Comparison of ENCODE assay signal across 12 cellular contexts in the genomic region with DNA sequence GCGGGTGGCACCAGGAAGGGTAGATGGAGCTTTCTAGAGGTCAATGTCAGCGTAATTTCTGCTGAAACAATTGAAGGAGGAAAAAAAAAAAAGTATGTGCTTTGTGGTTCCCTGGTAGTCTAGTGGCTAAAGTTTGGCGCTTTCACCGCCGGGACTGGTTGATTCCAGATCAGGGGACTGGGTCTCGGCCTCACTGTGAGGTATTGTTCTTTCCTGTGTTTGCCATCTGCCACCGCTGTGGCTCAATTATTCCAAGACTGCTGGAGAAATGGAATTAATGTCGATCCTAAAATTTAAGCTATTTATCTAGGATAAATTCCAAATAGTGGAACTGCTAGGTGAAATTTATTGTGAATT. TPM values are rescaled to one million over a fixed set of nuclear protein-coding genes. Genes with fewer than 3 reads are reported as not detected.
DNase-seq lines count a peak whose midpoint lies in the region; ATAC-seq and TF ChIP-seq lines count a peak whose summit lies in the region.
"Not testable (repeated sequence)": the region's sequence is repeated elsewhere in the genome, so short reads cannot be mapped to it uniquely, and the experiment has no call there.
"Had no signal": no experiment of that assay in that cellular context is flagged by ENCODE, and none has a peak within 500 bp of the region (broad histone marks: within the 10 kb centered on the region; RNA-seq: fewer than 3 reads in every experiment).

No MANE protein-coding gene starts in this region.

- peak overlapping the region; percentile 18 for H3K4me2 ChIP-seq in neuronal stem cell (ENCODE audit: insufficient read depth, low read length, poor library complexity, severe bottlenecking)

- CTCF ChIA-PET in CD4-positive, alpha-beta memory T cell (lab: Charles Lee; ENCODE audit: partially characterized antibody); activated CD4-positive, alpha-beta T cell treated with anti-CD3 and anti-CD28 coated beads, Interleukin-2, amount 10 ng/mL, durations not matched to agents 7 days and 5 days (lab: Charles Lee): not testable (repeated sequence)

- not testable (repeated sequence) for H2BK5ac ChIP-seq in neuronal stem cell (ENCODE audit: low read length)

- intact Hi-C loops in CD4-positive, alpha-beta memory T cell (cut with micrococcal nuclease) = not testable (repeated sequence)

- not testable (repeated sequence) for DNase-seq in CD4-positive, alpha-beta memory T cell; activated CD4-positive, alpha-beta T cell treated with anti-CD3 and anti-CD28 coated beads, Interleukin-2, amount 10 ng/mL, durations not matched to agents 7 days and 5 days; thoracic aorta (ENCODE audit: low spot score)
- peak; percentile 53 for DNase-seq in endodermal cell
- peak; percentile 32 for DNase-seq in left kidney (ENCODE audit: low read depth, low spot score)
- DNase-seq in neuronal stem cell (ENCODE audit: low spot score) = peak; percentile 15

- peak overlapping the region in 5 of 8 donors; percentile 32 to 80 (median 76) for H3K4me3 Mint-ChIP-seq in CD4-positive, alpha-beta memory T cell
- peak overlapping the region; percentile 65 for H3K4me3 Mint-ChIP-seq in activated CD4-positive, alpha-beta T cell treated with anti-CD3 and anti-CD28 coated beads, Interleukin-2, amount 10 ng/mL, durations not matched to agents 7 days and 5 days
- H3K4me3 Mint-ChIP-seq in activated naive CD4-positive, alpha-beta T cell treated with anti-CD3 and anti-CD28 coated beads, Interleukin-2, amount 50 U/mL, for 24 hours = peak overlapping the region; percentile 79
- peak overlapping the region; percentile 59 for H3K4me3 Mint-ChIP-seq in endodermal cell

- not testable (repeated sequence) for H3K9ac ChIP-seq in HUES64 (ENCODE audit: low read depth, low read length); endodermal cell (ENCODE audit: extremely low read depth, low read length, poor library complexity, severe bottlenecking); neuronal stem cell (ENCODE audit: low read depth, low read length, poor library complexity)

- not testable (repeated sequence) for H3K27ac Mint-ChIP-seq in CD4-positive, alpha-beta memory T cell; activated CD4-positive, alpha-beta T cell treated with anti-CD3 and anti-CD28 coated beads, Interleukin-2, amount 10 ng/mL, durations not matched to agents 7 days and 5 days; activated naive CD4-positive, alpha-beta T cell treated with anti-CD3 and anti-CD28 coated beads, Interleukin-2, amount 50 U/mL, for 24 hours; endodermal cell

- not testable (repeated sequence) for H2AFZ ChIP-seq in neuronal stem cell (ENCODE audit: low read length)

- H3K4me1 Mint-ChIP-seq in CD4-positive, alpha-beta memory T cell; activated CD4-positive, alpha-beta T cell treated with anti-CD3 and anti-CD28 coated beads, Interleukin-2, amount 10 ng/mL, durations not matched to agents 7 days and 5 days; activated naive CD4-positive, alpha-beta T cell treated with anti-CD3 and anti-CD28 coated beads, Interleukin-2, amount 50 U/mL, for 24 hours; endodermal cell: not testable (repeated sequence)

- H3K27me3 Mint-ChIP-seq in CD4-positive, alpha-beta memory T cell; activated CD4-positive, alpha-beta T cell treated with anti-CD3 and anti-CD28 coated beads, Interleukin-2, amount 10 ng/mL, durations not matched to agents 7 days and 5 days; activated naive CD4-positive, alpha-beta T cell treated with anti-CD3 and anti-CD28 coated beads, Interleukin-2, amount 50 U/mL, for 24 hours; endodermal cell (ENCODE audit: insufficient read depth): not testable (repeated sequence)

- TF ChIP-seq CTCF in endodermal cell (conservative IDR thresholded peaks at IDR 0.05); thoracic aorta (IDR thresholded peaks at IDR 0.05): not testable (repeated sequence)

- H4K8ac ChIP-seq in neuronal stem cell (ENCODE audit: low read depth, low read length) = not testable (repeated sequence)

- H3K4me3 ChIP-seq in CD4-positive, alpha-beta memory T cell (ENCODE audit: low read length in 2 of 2); endodermal cell (ENCODE audit: low read length); neuronal stem cell (ENCODE audit: low read length in 2 of 2): not testable (repeated sequence)
- peak overlapping the region; percentile 49 for H3K4me3 ChIP-seq in HUES64 (ENCODE audit: low read length)
- peak overlapping the region; percentile 35 for H3K4me3 ChIP-seq in thoracic aorta

- not testable (repeated sequence) for H3K4ac ChIP-seq in neuronal stem cell (ENCODE audit: low read length)

- not testable (repeated sequence) for H2AK5ac ChIP-seq in neuronal stem cell (ENCODE audit: low read depth, low read length)

- not testable (repeated sequence) for H3K18ac ChIP-seq in neuronal stem cell (ENCODE audit: low read length)

- not testable (repeated sequence) for H3K9me3 ChIP-seq in CD4-positive, alpha-beta memory T cell (ENCODE audit: control insufficient read depth in 1 of 2, low read length in 2 of 2); HUES64 (ENCODE audit: insufficient read depth, low read depth, low read length); endodermal cell (ENCODE audit: control insufficient read depth, low read length); neuronal stem cell (replicated peaks in 1 of 2; ENCODE audit: control insufficient read depth in 2 of 2, insufficient read depth in 1 of 2, low read depth in 1 of 2, low read length in 2 of 2); thoracic aorta

- H2BK120ac ChIP-seq in neuronal stem cell (ENCODE audit: low read depth, low read length) = not testable (repeated sequence)

- H3K27me3 ChIP-seq in CD4-positive, alpha-beta memory T cell (ENCODE audit: insufficient read depth, low read length); endodermal cell (ENCODE audit: control insufficient read depth, insufficient read depth, low read length, poor library complexity, severe bottlenecking); neuronal stem cell (ENCODE audit: control insufficient read depth in 3 of 3, insufficient read depth in 3 of 3, low read depth in 1 of 3, low read length in 3 of 3); thoracic aorta (replicated peaks; ENCODE audit: insufficient read depth): not testable (repeated sequence)
- H3K27me3 ChIP-seq in HUES64 (ENCODE audit: insufficient read depth, low read length) = peaks cover 20% of the 10 kb centered on the region

- not testable (repeated sequence) for H3K23ac ChIP-seq in neuronal stem cell (ENCODE audit: low read depth, low read length, poor library complexity)

- not testable (repeated sequence) for ATAC-seq in thoracic aorta (ENCODE audit: insufficient number of reproducible peaks, low FRiP score, low read depth)

- POLR2A ChIA-PET in CD4-positive, alpha-beta memory T cell (lab: Charles Lee; ENCODE audit: partially characterized antibody); activated CD4-positive, alpha-beta T cell treated with anti-CD3 and anti-CD28 coated beads, Interleukin-2, amount 10 ng/mL, durations not matched to agents 7 days and 5 days (lab: Charles Lee): not testable (repeated sequence)

- H3K4me1 ChIP-seq in CD4-positive, alpha-beta memory T cell (ENCODE audit: insufficient read depth, low read length); HUES64 (ENCODE audit: insufficient read depth, low read length); endodermal cell (ENCODE audit: control insufficient read depth, insufficient read depth, low read length); neuronal stem cell (ENCODE audit: control insufficient read depth in 2 of 2, insufficient read depth in 1 of 2, low read depth in 1 of 2, low read length in 2 of 2); thoracic aorta (ENCODE audit: control insufficient read depth in 1 of 2, low read depth in 2 of 2): not testable (repeated sequence)

- H2BK12ac ChIP-seq in neuronal stem cell (ENCODE audit: low read length) = not testable (repeated sequence)

- not testable (repeated sequence) for H3K36me3 Mint-ChIP-seq in CD4-positive, alpha-beta memory T cell; activated CD4-positive, alpha-beta T cell treated with anti-CD3 and anti-CD28 coated beads, Interleukin-2, amount 10 ng/mL, durations not matched to agents 7 days and 5 days (ENCODE audit: low read depth); activated naive CD4-positive, alpha-beta T cell treated with anti-CD3 and anti-CD28 coated beads, Interleukin-2, amount 50 U/mL, for 24 hours; endodermal cell (ENCODE audit: low read depth)

- not testable (repeated sequence) for H3K27ac ChIP-seq in CD4-positive, alpha-beta memory T cell (ENCODE audit: low read depth, low read length); HUES64 (ENCODE audit: low read depth, low read length); endodermal cell (ENCODE audit: low read depth, low read length); neuronal stem cell (replicated peaks; ENCODE audit: low read length); thoracic aorta

- H3K9me3 Mint-ChIP-seq in CD4-positive, alpha-beta memory T cell; activated CD4-positive, alpha-beta T cell treated with anti-CD3 and anti-CD28 coated beads, Interleukin-2, amount 10 ng/mL, durations not matched to agents 7 days and 5 days; activated naive CD4-positive, alpha-beta T cell treated with anti-CD3 and anti-CD28 coated beads, Interleukin-2, amount 50 U/mL, for 24 hours; endodermal cell: not testable (repeated sequence)

- not testable (repeated sequence) for H4K91ac ChIP-seq in neuronal stem cell (ENCODE audit: low read depth, low read length, poor library complexity)

- not testable (repeated sequence) for H3K36me3 ChIP-seq in CD4-positive, alpha-beta memory T cell (ENCODE audit: insufficient read depth, low read length); HUES64 (ENCODE audit: insufficient read depth, low read length); endodermal cell (ENCODE audit: control insufficient read depth, insufficient read depth, low read length); neuronal stem cell (replicated peaks in 1 of 2; ENCODE audit: control insufficient read depth in 2 of 2, insufficient read depth in 2 of 2, low read length in 2 of 2); thoracic aorta

- not testable (repeated sequence) for H3K79me1 ChIP-seq in neuronal stem cell (ENCODE audit: low read depth, low read length)

- not testable (repeated sequence) for H2BK15ac ChIP-seq in neuronal stem cell (ENCODE audit: low read length)

- 18% methylated on average over 7 of the region's 8 CpGs for WGBS in HUES64
- WGBS in endodermal cell (ENCODE audit: insufficient coverage in 1 of 2, insufficient read length in 1 of 2), 2 experiments = 37% methylated on average over 7 of the region's 8 CpGs; no CpG with 5 or more reads in 1 of the 2 experiments
- no CpG with 5 or more reads among the region's 8 CpGs for WGBS in neuronal stem cell (ENCODE audit: extremely low coverage in 2 of 2, insufficient read length in 2 of 2, insufficient replicate concordance in 1 of 2), 2 donors

- H3K14ac ChIP-seq in neuronal stem cell (ENCODE audit: low read length) = not testable (repeated sequence)

RNA-seq across cellular contexts. Expression of gene FCGR1A, which starts 34.4 kb away (rescaled TPM):
- total RNA-seq in CD4-positive, alpha-beta memory T cell = under 1 TPM in 1 of 2 experiments, not detected in 1; 0.53 TPM
- not detected for polyA plus RNA-seq in CD4-positive, alpha-beta memory T cell
- not detected for polyA plus RNA-seq in HUES64 (2013, experiment 1 of 2)
- polyA plus RNA-seq in HUES64 (2013, experiment 2 of 2) = not detected
- not detected for total RNA-seq in activated CD4-positive, alpha-beta T cell treated with anti-CD3 and anti-CD28 coated beads, Interleukin-2, amount 10 ng/mL, durations not matched to agents 7 days and 5 days
- total RNA-seq in endodermal cell (not detected), thoracic aorta (10 to 100 TPM; 15.8 to 37.1 TPM)
- not detected for polyA plus RNA-seq in endodermal cell (2013, experiment 1 of 2)
- not detected for polyA plus RNA-seq in endodermal cell (2013, experiment 2 of 2)
- polyA plus RNA-seq in neuronal stem cell (2013, experiment 1 of 2) = not detected
- not detected for polyA plus RNA-seq in neuronal stem cell (2013, experiment 2 of 2)
- total RNA-seq: A673, bronchial epithelial cell, fibroblast of lung had no signal
- polyA plus RNA-seq: BJ, fibroblast of lung had no signal

Comparison
In these comparisons a context has a peak if more than half of its experiments do, and no peak if none do; other contexts are left out.
1. RNA of gene FCGR1A, which starts 34.4 kb away (total RNA-seq): 15.8 to 37.1 TPM in thoracic aorta; 0.53 TPM in CD4-positive, alpha-beta memory T cell, not detected in activated CD4-positive, alpha-beta T cell treated with anti-CD3 and anti-CD28 coated beads, Interleukin-2, amount 10 ng/mL, durations not matched to agents 7 days and 5 days and not detected in endodermal cell; every median in the first group is over 10 times any median in the second.
2. Peak in every context shown above with its lines, with median percentiles within 50 percentile points of each other: H3K4me3 Mint-ChIP-seq.